ENCODE assay signal across 8 cellular contexts in the genomic region with DNA sequence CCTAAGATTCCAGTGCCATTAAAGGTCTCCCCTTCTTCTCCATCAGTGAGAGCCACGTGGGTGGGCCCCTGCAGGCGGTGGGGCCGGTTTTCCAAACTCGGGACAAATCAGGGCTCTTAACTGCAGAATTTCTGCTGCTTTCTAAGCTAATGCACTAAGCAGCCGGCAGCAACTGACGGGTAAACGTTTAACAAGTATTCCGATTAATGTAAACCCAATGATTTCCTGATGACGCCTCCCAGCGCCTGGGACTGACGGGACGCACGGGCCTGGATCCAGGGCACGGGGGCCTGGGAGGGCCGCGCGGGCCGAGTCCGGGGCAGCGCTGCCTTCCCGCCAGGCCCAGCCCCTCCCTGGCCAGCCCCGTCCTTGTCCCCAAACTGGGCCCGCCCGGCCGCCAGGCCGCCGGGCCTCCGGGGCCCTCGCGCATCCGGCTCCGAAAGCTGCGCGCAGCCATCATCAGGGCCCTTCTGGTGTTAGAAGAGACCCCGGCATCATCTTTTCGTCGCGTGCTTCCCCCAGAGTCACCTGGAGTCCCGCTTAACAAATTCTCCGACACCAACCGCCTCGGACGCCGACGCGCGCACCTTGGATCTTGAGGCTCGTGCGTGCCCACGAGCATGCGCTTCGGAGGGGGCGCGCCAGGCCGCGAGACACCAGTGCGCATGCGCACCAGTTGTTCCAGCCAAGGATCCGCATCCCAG. TPM values are rescaled to one million over a fixed set of nuclear protein-coding genes. Genes with fewer than 3 reads are reported as not detected.
DNase-seq lines count a peak whose midpoint lies in the region; ATAC-seq lines count a peak whose summit lies in the region.

MLH3 (minus strand) TSS at position 616 of the 704 bp plus-strand sequence. CDS start 1,812 bp downstream, outside the sequence.

- DNase-seq in ACHN (peak; percentile 85), NCI-H526 (lab: John Stamatoyannopoulos, UW) (peak; percentile 73 to 93), dedifferentiated amniotic fluid mesenchymal stem cell (ENCODE audit: extremely low spot score) (peak; percentile 50), left lobe of liver (ENCODE audit: low spot score) (peak; percentile 92)
- DNase-seq in activated CD4-positive, alpha-beta T cell treated with anti-CD3 and anti-CD28 coated beads, Interleukin-2, amount 50 U/mL, for 24 hours (ENCODE audit: low read depth in 1 of 2, low spot score in 1 of 2) = peak; percentile 56 to 68
- DNase-seq in stimulated activated CD4-positive, alpha-beta T cell treated with anti-CD3 and anti-CD28 coated beads, Interleukin-2, amount 100 ng/mL, for 24 hours = peak; percentile 80 to 83

- peak; percentile 80 for ATAC-seq in GM19023 (IDR thresholded peaks at IDR 0.05; ENCODE audit: unreplicated experiment)
- peak; percentile 61 for ATAC-seq in HG03442 (IDR thresholded peaks at IDR 0.05; ENCODE audit: unreplicated experiment)
- ATAC-seq in left lobe of liver = peak; percentile 94

- in situ Hi-C loops in ACHN (cut with HindIII; ENCODE audit: low pct_ligation_motif_present, low pct_unique_long_range_greater_than_20kb, low sequenced_read_pairs) = no loop called here

RNA-seq across cellular contexts. Expression of gene MLH3, which starts in this region (rescaled TPM):
- 10.4 TPM for total RNA-seq in left lobe of liver

Comparison
In these comparisons a context has a peak if more than half of its experiments do, and no peak if none do; other contexts are left out.
1. Peak in every context shown above with its lines: DNase-seq and ATAC-seq.